ENCODE assay signal across 11 cellular contexts in genomic region chr13:114127473-114128347, GRCh38. TPM values are rescaled to one million over a fixed set of nuclear protein-coding genes. Genes with fewer than 3 reads are reported as not detected.
A peak's percentile ranks its signal among the peaks of the same experiment; 100 is the strongest.
DNase-seq lines count a peak whose midpoint lies in the region; ATAC-seq and TF ChIP-seq lines count a peak whose summit lies in the region.
"Had no signal": no experiment of that assay in that cellular context is flagged by ENCODE, and none has a peak within 500 bp of the region (broad histone marks: within the 10 kb centered on the region; RNA-seq: fewer than 3 reads in every experiment).

No MANE protein-coding gene starts in this region.

- no TSS peak for BruUV-seq in Calu3 (replicated peaks; lab: Mats Ljungman, UMichigan)

- peaks cover 54% of the 10 kb centered on the region for H3K36me3 Mint-ChIP-seq in T-helper 1 cell treated with Interleukin-12 subunit alpha and Interleukin-12 subunit beta and Interleukin-4 antibody, amounts not matched to agents 30 μg/mL and 1 μg/mL, for 36 hours (ENCODE audit: low read depth)
- H3K36me3 Mint-ChIP-seq in activated T-helper 17 cell treated with anti-CD3 and anti-CD28 coated beads, Interleukin-2, amount 50 U/mL, for 72 hours (ENCODE audit: low read depth): peaks cover 77% of the 10 kb centered on the region
- peaks cover 52% of the 10 kb centered on the region for H3K36me3 Mint-ChIP-seq in stimulated activated effector memory CD8-positive, alpha-beta T cell treated with anti-CD3 and anti-CD28 coated beads, Interleukin-12 subunit alpha, Interleukin-12 subunit beta, amount 100 ng/mL, for 72 hours
- peaks cover 8% of the 10 kb centered on the region for H3K36me3 Mint-ChIP-seq in Calu3 (ENCODE audit: insufficient read depth, unreplicated experiment)

- H3K36me3 ChIP-seq in iPS-15b (ENCODE audit: control insufficient read depth, insufficient read depth, low read length): peaks cover 4% of the 10 kb centered on the region
- H3K36me3 ChIP-seq: SJCRH30 had no signal

- peaks cover 17% of the 10 kb centered on the region for H3K4me1 ChIP-seq in iPS-15b (ENCODE audit: control insufficient read depth, insufficient read depth, low read length)

- H3K4me1 Mint-ChIP-seq in T-helper 1 cell treated with Interleukin-12 subunit alpha and Interleukin-12 subunit beta and Interleukin-4 antibody, amounts not matched to agents 30 μg/mL and 1 μg/mL, for 36 hours (ENCODE audit: low read depth): peaks cover 58% of the 10 kb centered on the region
- peaks cover 45% of the 10 kb centered on the region for H3K4me1 Mint-ChIP-seq in activated T-helper 17 cell treated with anti-CD3 and anti-CD28 coated beads, Interleukin-2, amount 50 U/mL, for 72 hours
- H3K4me1 Mint-ChIP-seq in stimulated activated effector memory CD8-positive, alpha-beta T cell treated with anti-CD3 and anti-CD28 coated beads, Interleukin-12 subunit alpha, Interleukin-12 subunit beta, amount 100 ng/mL, for 72 hours: peaks cover 77% of the 10 kb centered on the region
- no peaks in the 10 kb centered on the region for H3K4me1 Mint-ChIP-seq in Calu3 (ENCODE audit: low read depth, unreplicated experiment)

- no peak for ATAC-seq in activated T-helper 17 cell treated with anti-CD3 and anti-CD28 coated beads, Interleukin-2, amount 50 U/mL, for 72 hours (replicated peaks)
- ATAC-seq in stimulated activated effector memory CD8-positive, alpha-beta T cell treated with anti-CD3 and anti-CD28 coated beads, Interleukin-12 subunit alpha, Interleukin-12 subunit beta, amount 100 ng/mL, for 72 hours: no peak

- intact Hi-C loops in Calu3 (cut with micrococcal nuclease; ENCODE audit: unreplicated experiment): no loop called here

- peak overlapping the region; percentile 82 for H3K27ac Mint-ChIP-seq in T-helper 1 cell treated with Interleukin-12 subunit alpha and Interleukin-12 subunit beta and Interleukin-4 antibody, amounts not matched to agents 30 μg/mL and 1 μg/mL, for 36 hours
- peak overlapping the region; percentile 89 for H3K27ac Mint-ChIP-seq in activated T-helper 17 cell treated with anti-CD3 and anti-CD28 coated beads, Interleukin-2, amount 50 U/mL, for 72 hours
- H3K27ac Mint-ChIP-seq in stimulated activated effector memory CD8-positive, alpha-beta T cell treated with anti-CD3 and anti-CD28 coated beads, Interleukin-12 subunit alpha, Interleukin-12 subunit beta, amount 100 ng/mL, for 72 hours: peak overlapping the region; percentile 93
- no peak overlapping the region for H3K27ac Mint-ChIP-seq in Calu3 (ENCODE audit: unreplicated experiment)

- DNase-seq in T-helper 1 cell (no peak), Calu3 (no peak), GM03348 (ENCODE audit: low spot score) (no peak), SKM-1 treated with dmso at 0.1 percent for 144 hours (lab: John Stamatoyannopoulos, UW; ENCODE audit: unreplicated experiment) (no peak)
- DNase-seq in stimulated activated effector memory CD8-positive, alpha-beta T cell treated with anti-CD3 and anti-CD28 coated beads, Interleukin-12 subunit alpha, Interleukin-12 subunit beta, amount 100 ng/mL, for 72 hours (ENCODE audit: low spot score in 2 of 2): no peak
- DNase-seq: NCI-H2029 treated with DMSO at 0.1 percent for 48 hours, SJCRH30 had no signal

- H3K27me3 ChIP-seq in iPS-15b (ENCODE audit: control insufficient read depth, insufficient read depth, low read length): no peaks in the 10 kb centered on the region
- H3K27me3 ChIP-seq: SJCRH30 had no signal

- H3K27me3 Mint-ChIP-seq in T-helper 1 cell treated with Interleukin-12 subunit alpha and Interleukin-12 subunit beta and Interleukin-4 antibody, amounts not matched to agents 30 μg/mL and 1 μg/mL, for 36 hours (ENCODE audit: low read depth): no peaks in the 10 kb centered on the region
- no peaks in the 10 kb centered on the region for H3K27me3 Mint-ChIP-seq in activated T-helper 17 cell treated with anti-CD3 and anti-CD28 coated beads, Interleukin-2, amount 50 U/mL, for 72 hours
- H3K27me3 Mint-ChIP-seq in Calu3 (ENCODE audit: unreplicated experiment): no peaks in the 10 kb centered on the region

- H3K4me3 Mint-ChIP-seq in T-helper 1 cell treated with Interleukin-12 subunit alpha and Interleukin-12 subunit beta and Interleukin-4 antibody, amounts not matched to agents 30 μg/mL and 1 μg/mL, for 36 hours: peak overlapping the region; percentile 98
- H3K4me3 Mint-ChIP-seq in activated T-helper 17 cell treated with anti-CD3 and anti-CD28 coated beads, Interleukin-2, amount 50 U/mL, for 72 hours: peak overlapping the region; percentile 98
- H3K4me3 Mint-ChIP-seq in stimulated activated effector memory CD8-positive, alpha-beta T cell treated with anti-CD3 and anti-CD28 coated beads, Interleukin-12 subunit alpha, Interleukin-12 subunit beta, amount 100 ng/mL, for 72 hours: peak overlapping the region; percentile 99
- no peak overlapping the region for H3K4me3 Mint-ChIP-seq in Calu3 (ENCODE audit: low read depth, unreplicated experiment)

- no peak for TF ChIP-seq CTCF in Calu3 (IDR thresholded peaks at IDR 0.05; ENCODE audit: unreplicated experiment)

- CTCF ChIA-PET in Calu3 (lab: Charles Lee): no interaction called here

- no peaks in the 10 kb centered on the region for H3K9me3 ChIP-seq in iPS-15b (ENCODE audit: control insufficient read depth, insufficient read depth, low read length)
- H3K9me3 ChIP-seq: SJCRH30 had no signal

- H3K9ac ChIP-seq in iPS-15b (ENCODE audit: low read depth, low read length): peak overlapping the region; percentile 24

- H3K9me3 Mint-ChIP-seq in T-helper 1 cell treated with Interleukin-12 subunit alpha and Interleukin-12 subunit beta and Interleukin-4 antibody, amounts not matched to agents 30 μg/mL and 1 μg/mL, for 36 hours: peaks cover 8% of the 10 kb centered on the region
- H3K9me3 Mint-ChIP-seq in activated T-helper 17 cell treated with anti-CD3 and anti-CD28 coated beads, Interleukin-2, amount 50 U/mL, for 72 hours: no peaks in the 10 kb centered on the region
- no peaks in the 10 kb centered on the region for H3K9me3 Mint-ChIP-seq in stimulated activated effector memory CD8-positive, alpha-beta T cell treated with anti-CD3 and anti-CD28 coated beads, Interleukin-12 subunit alpha, Interleukin-12 subunit beta, amount 100 ng/mL, for 72 hours
- no peaks in the 10 kb centered on the region for H3K9me3 Mint-ChIP-seq in Calu3 (ENCODE audit: low read depth, unreplicated experiment)

- no peak overlapping the region for H3K4me3 ChIP-seq in iPS-15b (ENCODE audit: low read depth, low read length)
- H3K4me3 ChIP-seq: SJCRH30 had no signal

RNA-seq across cellular contexts. Expression of gene RASA3, which starts 4.7 kb away (rescaled TPM):
- total RNA-seq in activated T-helper 17 cell treated with anti-CD3 and anti-CD28 coated beads, Interleukin-2, amount 50 U/mL, for 72 hours: 10 to 100 TPM; 18.4 to 62.5 TPM
- total RNA-seq in Calu3 (2022): 0.26 and 0.49 TPM in 2 replicates

RNA-seq across cellular contexts. Expression of gene CFAP97D2, which starts 51.3 kb away (rescaled TPM):
- not detected for total RNA-seq in activated T-helper 17 cell treated with anti-CD3 and anti-CD28 coated beads, Interleukin-2, amount 50 U/mL, for 72 hours
- total RNA-seq in Calu3 (2022): not detected in 2 replicates
- total RNA-seq: lung microvascular endothelial cell had no signal

Comparison
In these comparisons a context has a peak if more than half of its experiments do, and no peak if none do; other contexts are left out.
1. RNA of gene RASA3, which starts 4.7 kb away (total RNA-seq): 18.4 to 62.5 TPM in activated T-helper 17 cell treated with anti-CD3 and anti-CD28 coated beads, Interleukin-2, amount 50 U/mL, for 72 hours; 0.26 to 0.49 TPM in Calu3; every median in the first group is over 10 times any median in the second.